Comparison of ENCODE assay signal across 8 cellular contexts in genomic region chr6:31580807-31581437, GRCh38. TPM values are rescaled to one million over a fixed set of nuclear protein-coding genes. Genes with fewer than 3 reads are reported as not detected.
DNase-seq lines count a peak whose midpoint lies in the region; ATAC-seq, FAIRE-seq and TF ChIP-seq lines count a peak whose summit lies in the region.

No MANE protein-coding gene starts in this region.

- ATAC-seq in GM21619 (IDR thresholded peaks at IDR 0.05; ENCODE audit: unreplicated experiment) = peak; percentile 44
- peak; percentile 98 for ATAC-seq in Right ventricle myocardium inferior
- ATAC-seq in pancreas = peak; percentile 95 to 98 (median 96)

- peaks cover 0 to 14% (median 12%) of the 10 kb centered on the region in 3 donors for H3K4me1 ChIP-seq in pancreas
- peaks cover 10 to 12% of the 10 kb centered on the region in 2 donors for H3K4me1 ChIP-seq in thyroid gland

- peak overlapping the region; percentile 97 for H3K27ac Mint-ChIP-seq in activated naive CD4-positive, alpha-beta T cell treated with anti-CD3 and anti-CD28 coated beads, Interleukin-2, amount 50 U/mL, for 24 hours

- H3K4me3 ChIP-seq in pancreas = peak overlapping the region; percentile 41 to 80 (median 74)
- H3K4me3 ChIP-seq in thyroid gland (replicated peaks in 1 of 3) = peak overlapping the region; percentile 58 to 91 (median 73)

- H3K4me1 Mint-ChIP-seq in activated naive CD4-positive, alpha-beta T cell treated with anti-CD3 and anti-CD28 coated beads, Interleukin-2, amount 50 U/mL, for 24 hours = peaks cover 77% of the 10 kb centered on the region

- H3K9me3 Mint-ChIP-seq in activated naive CD4-positive, alpha-beta T cell treated with anti-CD3 and anti-CD28 coated beads, Interleukin-2, amount 50 U/mL, for 24 hours = no peaks in the 10 kb centered on the region

- H3K36me3 ChIP-seq in pancreas = no peaks in the 10 kb centered on the region
- H3K36me3 ChIP-seq in thyroid gland = no peaks in the 10 kb centered on the region

- peak; percentile 94 to 99 (median 98) for TF ChIP-seq CTCF in pancreas (IDR thresholded peaks at IDR 0.05)
- TF ChIP-seq CTCF in thyroid gland (IDR thresholded peaks at IDR 0.05) = peak; percentile 61 to 97 (median 94)

- no peak for FAIRE-seq in pancreas (lab: Jason Lieb, UNC)

- 0% methylated on average over 60 to 63 of the region's 63 CpGs for WGBS in pancreas, 2 donors
- 1 to 2% methylated on average over 19 to 28 of the region's 63 CpGs for WGBS in thyroid gland, 2 donors

- DNase-seq in DMS114 treated with DMSO at 0.1 percent for 48 hours (lab: John Stamatoyannopoulos, UW; ENCODE audit: unreplicated experiment) = peak; percentile 85
- peak; percentile 81 for DNase-seq in LoVo (ENCODE audit: low spot score)
- DNase-seq in SK-N-DZ (ENCODE audit: low spot score) = peak; percentile 83
- peak; percentile 96 for DNase-seq in Right ventricle myocardium inferior (ENCODE audit: missing footprints)
- DNase-seq in pancreas = peak; percentile 81 to 97 (median 87)
- DNase-seq in thyroid gland = peak; percentile 83 to 85

- peak overlapping the region in 2 of 4 donors; percentile 49 to 69 for H3K27ac ChIP-seq in pancreas
- peak overlapping the region in 2 of 3 donors; percentile 10 to 83 for H3K27ac ChIP-seq in thyroid gland

- intact Hi-C loops in Right ventricle myocardium inferior (cut with DNase I) (loop anchor here (2.0 kb wide), 3 partner anchors 18 to 34 kb away; partner anchors contain the start of genes ATP6V1G2 and NFKBIL1), pancreas (cut with DNase I) (no loop called here), thyroid gland (cut with DNase I) (no loop called here)

- no peaks in the 10 kb centered on the region for H3K9me3 ChIP-seq in pancreas
- H3K9me3 ChIP-seq in thyroid gland = no peaks in the 10 kb centered on the region

- H3K27me3 ChIP-seq in pancreas (no peaks in the 10 kb centered on the region), thyroid gland (no peaks in the 10 kb centered on the region)

- H3K4me3 Mint-ChIP-seq in activated naive CD4-positive, alpha-beta T cell treated with anti-CD3 and anti-CD28 coated beads, Interleukin-2, amount 50 U/mL, for 24 hours = peak overlapping the region; percentile 93

- TF ChIP-seq POLR2A in thyroid gland (IDR thresholded peaks at IDR 0.05) = peak in 1 of 2 donors; percentile 63

- H3K36me3 Mint-ChIP-seq in activated naive CD4-positive, alpha-beta T cell treated with anti-CD3 and anti-CD28 coated beads, Interleukin-2, amount 50 U/mL, for 24 hours = peaks cover 31% of the 10 kb centered on the region

- H3K27me3 Mint-ChIP-seq in activated naive CD4-positive, alpha-beta T cell treated with anti-CD3 and anti-CD28 coated beads, Interleukin-2, amount 50 U/mL, for 24 hours = no peaks in the 10 kb centered on the region

RNA-seq across cellular contexts. Expression of gene LTB, which starts 1.3 kb away (rescaled TPM):
- polyA plus RNA-seq in SK-N-DZ (2014; cell fraction: cytosol; rRNA removed) = not detected in 2 replicates
- not detected in 2 replicates for polyA plus RNA-seq in SK-N-DZ (2014; cell fraction: nucleus; rRNA removed)
- total RNA-seq in Right ventricle myocardium inferior (1.6 TPM), pancreas (10 to 100 TPM in 1 of 6 donors, 1 to 10 TPM in 3, under 1 TPM in 2; 0.71 to 19.4 (median 1.9) TPM), thyroid gland (not detected)
- 1 to 10 TPM; 1.4 to 7.3 TPM for polyA plus RNA-seq in pancreas

RNA-seq across cellular contexts. Expression of gene LST1, which starts 5.2 kb away (rescaled TPM):
- polyA plus RNA-seq in SK-N-DZ (2014; cell fraction: cytosol; rRNA removed) = 1.2 and 3.0 TPM in 2 replicates
- 1.2 TPM in 1 of 2 replicates, not detected in the other for polyA plus RNA-seq in SK-N-DZ (2014; cell fraction: nucleus; rRNA removed)
- total RNA-seq in Right ventricle myocardium inferior (9.0 TPM), pancreas (10 to 100 TPM in 2 of 6 donors, 1 to 10 TPM in 2, under 1 TPM in 2; 0.56 to 12.9 (median 2.6) TPM), thyroid gland (10 to 100 TPM in 1 of 4 donors, 1 to 10 TPM in 2, not detected in 1; 2.5 to 23.4 (median 3.2) TPM)
- 1 to 10 TPM; 6.0 to 6.2 TPM for polyA plus RNA-seq in pancreas

RNA-seq across cellular contexts. Expression of gene TNF, which starts 5.6 kb away (rescaled TPM):
- polyA plus RNA-seq in SK-N-DZ (2014; cell fraction: cytosol; rRNA removed) = 0.12 and 0.25 TPM in 2 replicates
- polyA plus RNA-seq in SK-N-DZ (2014; cell fraction: nucleus; rRNA removed) = 0.31 and 0.62 TPM in 2 replicates
- total RNA-seq in Right ventricle myocardium inferior (0.51 TPM), pancreas (under 1 TPM in 5 of 6 donors, not detected in 1; 0.29 to 0.87 (median 0.58) TPM), thyroid gland (under 1 TPM in 1 of 4 donors, not detected in 3; 0.42 TPM)
- under 1 TPM; 0.11 to 0.42 TPM for polyA plus RNA-seq in pancreas

RNA-seq across cellular contexts. Expression of gene LTA, which starts 8.8 kb away (rescaled TPM):
- polyA plus RNA-seq in SK-N-DZ (2014; cell fraction: cytosol; rRNA removed) = not detected in 2 replicates
- polyA plus RNA-seq in SK-N-DZ (2014; cell fraction: nucleus; rRNA removed) = not detected in 2 replicates
- total RNA-seq in Right ventricle myocardium inferior (not detected), pancreas (1 to 10 TPM in 1 of 6 donors, under 1 TPM in 1, not detected in 4; 0.12 to 1.3 TPM), thyroid gland (not detected)
- polyA plus RNA-seq in pancreas = under 1 TPM; 0.05 to 0.15 TPM

RNA-seq across cellular contexts. Expression of gene NCR3, which starts 11.9 kb away (rescaled TPM):
- polyA plus RNA-seq in SK-N-DZ (2014; cell fraction: cytosol; rRNA removed) = not detected in 2 replicates
- not detected in 2 replicates for polyA plus RNA-seq in SK-N-DZ (2014; cell fraction: nucleus; rRNA removed)
- total RNA-seq in Right ventricle myocardium inferior = 0.49 TPM
- total RNA-seq in pancreas = under 1 TPM in 1 of 6 donors, not detected in 5; 0.28 TPM
- not detected for polyA plus RNA-seq in pancreas
- not detected for total RNA-seq in thyroid gland

Comparison
In these comparisons a context has a peak if more than half of its experiments do, and no peak if none do; other contexts are left out.
1. ATAC-seq: peak in every context shown above with its lines; median percentile 98 in Right ventricle myocardium inferior; 96 in pancreas; 44 in GM21619.